Comparison of ENCODE assay signal across 10 cellular contexts in genomic region chr4:32775049-32775448, GRCh38.
DNase-seq lines count a peak whose midpoint lies in the region; ATAC-seq and TF ChIP-seq lines count a peak whose summit lies in the region.
"Had no signal": no experiment of that assay in that cellular context is flagged by ENCODE, and none has a peak within 500 bp of the region (broad histone marks: within the 10 kb centered on the region; RNA-seq: fewer than 3 reads in every experiment).

No MANE protein-coding gene starts in this region.

- H2BK120ac ChIP-seq in H9 (ENCODE audit: low read depth, low read length, poor library complexity, severe bottlenecking) = no peak overlapping the region

- no peaks in the 10 kb centered on the region for H3K27me3 Mint-ChIP-seq in H9 (ENCODE audit: low read depth)
- H3K27me3 Mint-ChIP-seq in endodermal cell (ENCODE audit: insufficient read depth) = no peaks in the 10 kb centered on the region
- no peaks in the 10 kb centered on the region for H3K27me3 Mint-ChIP-seq in neural crest cell (ENCODE audit: low read depth)
- H3K27me3 Mint-ChIP-seq in activated CD8-positive, alpha-beta T cell treated with anti-CD3 and anti-CD28 coated beads, Interleukin-2, amount 10 ng/mL, durations not matched to agents 7 days and 5 days (ENCODE audit: low read depth) = no peaks in the 10 kb centered on the region
- H3K27me3 Mint-ChIP-seq: activated naive CD8-positive, alpha-beta T cell had no signal

- H3K36me3 ChIP-seq in endodermal cell (ENCODE audit: control insufficient read depth, insufficient read depth, low read length) = no peaks in the 10 kb centered on the region

- no peaks in the 10 kb centered on the region for H3K23me2 ChIP-seq in H9 (ENCODE audit: insufficient read length, low read depth, low read length, poor library complexity, severe bottlenecking)

- H3K27ac ChIP-seq in H9 (ENCODE audit: insufficient read length, low read depth, low read length) (no peak overlapping the region), endodermal cell (ENCODE audit: low read depth, low read length) (no peak overlapping the region)
- H3K27ac ChIP-seq: SK-N-MC had no signal

- no peaks in the 10 kb centered on the region for H3K79me1 ChIP-seq in H9 (ENCODE audit: insufficient read depth, low read depth, low read length, poor library complexity, severe bottlenecking)

- no peak overlapping the region for H3T11ph ChIP-seq in H9 (ENCODE audit: low read length)

- H4K20me1 ChIP-seq in H9 (ENCODE audit: control insufficient read depth, insufficient read depth, insufficient read length) = no peaks in the 10 kb centered on the region

- H3K9me3 ChIP-seq in H9 (ENCODE audit: control insufficient read depth, low read depth, low read length) (no peaks in the 10 kb centered on the region), endodermal cell (ENCODE audit: control insufficient read depth, low read length) (no peaks in the 10 kb centered on the region)

- H3K4me3 ChIP-seq in endodermal cell (ENCODE audit: low read length) = no peak overlapping the region
- H3K4me3 ChIP-seq: SK-N-MC had no signal

- no peak overlapping the region for H3K4me3 Mint-ChIP-seq in H9
- no peak overlapping the region for H3K4me3 Mint-ChIP-seq in endodermal cell
- no peak overlapping the region for H3K4me3 Mint-ChIP-seq in neural crest cell
- H3K4me3 Mint-ChIP-seq in activated CD8-positive, alpha-beta T cell treated with anti-CD3 and anti-CD28 coated beads, Interleukin-2, amount 10 ng/mL, durations not matched to agents 7 days and 5 days = no peak overlapping the region
- H3K4me3 Mint-ChIP-seq: activated naive CD8-positive, alpha-beta T cell had no signal

- no peak overlapping the region for H2BK5ac ChIP-seq in H9 (ENCODE audit: insufficient read length, low read length)

- POLR2A ChIA-PET in activated CD8-positive, alpha-beta T cell treated with anti-CD3 and anti-CD28 coated beads, Interleukin-2, amount 10 ng/mL, durations not matched to agents 7 days and 5 days (lab: Charles Lee) = no interaction called here

- H3K79me2 ChIP-seq in H9 (ENCODE audit: insufficient read depth, low read length) = no peaks in the 10 kb centered on the region

- H4K91ac ChIP-seq in H9 (ENCODE audit: insufficient read length, low read depth, low read length) = no peak overlapping the region

- H2BK15ac ChIP-seq in H9 (ENCODE audit: low read depth, low read length) = no peak overlapping the region

- DNase-seq in H9 (peak; percentile 46), NCI-H69 (lab: John Stamatoyannopoulos, UW) (peak; percentile 34), endodermal cell (peak; percentile 57), neural crest cell (ENCODE audit: low read depth, low spot score) (no peak), NCI-H1930 (lab: John Stamatoyannopoulos, UW) (no peak)
- DNase-seq in activated CD8-positive, alpha-beta T cell treated with anti-CD3 and anti-CD28 coated beads, Interleukin-2, amount 10 ng/mL, durations not matched to agents 7 days and 5 days = no peak

- peak overlapping the region; percentile 68 for H2AFZ ChIP-seq in H9 (ENCODE audit: low read length)

- H3K14ac ChIP-seq in H9 (ENCODE audit: insufficient read depth, low read length) = peak overlapping the region; percentile 70; the same call in 1 of the 2 replicates

- H3K27me3 ChIP-seq in H9 (ENCODE audit: insufficient read depth, low read length) (no peaks in the 10 kb centered on the region), endodermal cell (ENCODE audit: control insufficient read depth, insufficient read depth, low read length, poor library complexity, severe bottlenecking) (no peaks in the 10 kb centered on the region)

- H4K5ac ChIP-seq in H9 (ENCODE audit: insufficient read length, low read depth, low read length) = no peak overlapping the region

- H3K9me3 Mint-ChIP-seq in H9 = no peaks in the 10 kb centered on the region
- no peaks in the 10 kb centered on the region for H3K9me3 Mint-ChIP-seq in endodermal cell
- H3K9me3 Mint-ChIP-seq in neural crest cell = no peaks in the 10 kb centered on the region
- H3K9me3 Mint-ChIP-seq in activated CD8-positive, alpha-beta T cell treated with anti-CD3 and anti-CD28 coated beads, Interleukin-2, amount 10 ng/mL, durations not matched to agents 7 days and 5 days (ENCODE audit: insufficient read depth) = peaks cover 12% of the 10 kb centered on the region

- no peak overlapping the region for H2BK12ac ChIP-seq in H9 (ENCODE audit: insufficient read length, low read depth, low read length)

- no peak overlapping the region for H4K8ac ChIP-seq in H9 (replicated peaks; ENCODE audit: insufficient read length, low read depth, low read length)

- ATAC-seq in activated CD8-positive, alpha-beta T cell treated with anti-CD3 and anti-CD28 coated beads, Interleukin-2, amount 10 ng/mL, durations not matched to agents 7 days and 5 days = no peak
- ATAC-seq in HG03097 (IDR thresholded peaks at IDR 0.05; ENCODE audit: low FRiP score, unreplicated experiment) = no peak
- no peak for ATAC-seq in HG03457 (IDR thresholded peaks at IDR 0.05; ENCODE audit: unreplicated experiment)

- H3K18ac ChIP-seq in H9 (ENCODE audit: insufficient read length, low read depth, low read length) = no peak overlapping the region

- TF ChIP-seq CTCF in H9 (conservative IDR thresholded peaks at IDR 0.05) (peak; percentile 74), endodermal cell (conservative IDR thresholded peaks at IDR 0.05) (peak; percentile 81), neural crest cell (conservative IDR thresholded peaks at IDR 0.05) (peak; percentile 51)

- no CpG with 5 or more reads among the region's 5 CpGs for WGBS in H9 (ENCODE audit: extremely low coverage, insufficient read length, low lambda C conversion rate)
- 64% methylated on average over 3 to 5 of the region's 5 CpGs for WGBS in endodermal cell (ENCODE audit: insufficient coverage in 1 of 2, insufficient read length in 1 of 2), 2 experiments

- no peak overlapping the region for H3K56ac ChIP-seq in H9 (ENCODE audit: insufficient read length, low read depth, low read length)

- H3K4me2 ChIP-seq in H9 (ENCODE audit: insufficient read depth, insufficient read length, low read length) = no peak overlapping the region

- H2AK5ac ChIP-seq in H9 (ENCODE audit: insufficient read length, low read length) = no peak overlapping the region

- no peak overlapping the region for H3K4ac ChIP-seq in H9 (ENCODE audit: low read depth, low read length)

- H3K4me1 Mint-ChIP-seq in H9 = no peaks in the 10 kb centered on the region
- H3K4me1 Mint-ChIP-seq in endodermal cell = peaks cover 3% of the 10 kb centered on the region
- H3K4me1 Mint-ChIP-seq in neural crest cell = no peaks in the 10 kb centered on the region
- H3K4me1 Mint-ChIP-seq in activated CD8-positive, alpha-beta T cell treated with anti-CD3 and anti-CD28 coated beads, Interleukin-2, amount 10 ng/mL, durations not matched to agents 7 days and 5 days (ENCODE audit: low read depth) = no peaks in the 10 kb centered on the region

- H3K4me1 ChIP-seq in H9 (ENCODE audit: insufficient read depth, low read length) (no peaks in the 10 kb centered on the region), endodermal cell (ENCODE audit: control insufficient read depth, insufficient read depth, low read length) (no peaks in the 10 kb centered on the region)

- H3K23ac ChIP-seq in H9 (ENCODE audit: insufficient read length, low read depth, low read length) = no peak overlapping the region

- H3K36me3 Mint-ChIP-seq in H9 (ENCODE audit: insufficient read depth in 1 of 3, low read depth in 3 of 3) (no peaks in the 10 kb centered on the region), endodermal cell (ENCODE audit: low read depth) (no peaks in the 10 kb centered on the region), neural crest cell (ENCODE audit: low read depth) (no peaks in the 10 kb centered on the region)
- no peaks in the 10 kb centered on the region for H3K36me3 Mint-ChIP-seq in activated CD8-positive, alpha-beta T cell treated with anti-CD3 and anti-CD28 coated beads, Interleukin-2, amount 10 ng/mL, durations not matched to agents 7 days and 5 days (ENCODE audit: low read depth)
- H3K36me3 Mint-ChIP-seq: activated naive CD8-positive, alpha-beta T cell had no signal

- no peak overlapping the region for H2BK20ac ChIP-seq in H9 (ENCODE audit: low read depth, low read length, poor library complexity, severe bottlenecking)

- no peak overlapping the region for H3K27ac Mint-ChIP-seq in H9
- H3K27ac Mint-ChIP-seq in endodermal cell = no peak overlapping the region
- no peak overlapping the region for H3K27ac Mint-ChIP-seq in neural crest cell (ENCODE audit: unreplicated experiment)
- no peak overlapping the region for H3K27ac Mint-ChIP-seq in activated CD8-positive, alpha-beta T cell treated with anti-CD3 and anti-CD28 coated beads, Interleukin-2, amount 10 ng/mL, durations not matched to agents 7 days and 5 days
- H3K27ac Mint-ChIP-seq: activated naive CD8-positive, alpha-beta T cell had no signal

- H3K9ac ChIP-seq in H9 (ENCODE audit: extremely low read depth, insufficient read length, low read length) (no peak overlapping the region), endodermal cell (ENCODE audit: extremely low read depth, low read length, poor library complexity, severe bottlenecking) (no peak overlapping the region)

- CTCF ChIA-PET in activated CD8-positive, alpha-beta T cell treated with anti-CD3 and anti-CD28 coated beads, Interleukin-2, amount 10 ng/mL, durations not matched to agents 7 days and 5 days (lab: Charles Lee) = no interaction called here

Comparison
In these comparisons a context has a peak if more than half of its experiments do, and no peak if none do; other contexts are left out.
1. DNase-seq: peak in H9 (single experiment), NCI-H69 (single experiment) and endodermal cell (single experiment); none in neural crest cell (single experiment), NCI-H1930 (0 of 2) and activated CD8-positive, alpha-beta T cell treated with anti-CD3 and anti-CD28 coated beads, Interleukin-2, amount 10 ng/mL, durations not matched to agents 7 days and 5 days (single experiment).
2. Peak in every context shown above with its lines, with median percentiles within 50 percentile points of each other: CTCF ChIP-seq.